13 cellular contexts compared by ENCODE assay signal in genomic region chr3:123143669-123144411, GRCh38. TPM values are rescaled to one million over a fixed set of nuclear protein-coding genes. Genes with fewer than 3 reads are reported as not detected.
DNase-seq lines count a peak whose midpoint lies in the region; ATAC-seq and TF ChIP-seq lines count a peak whose summit lies in the region.
"Had no signal": no experiment of that assay in that cellular context is flagged by ENCODE, and none has a peak within 500 bp of the region (broad histone marks: within the 10 kb centered on the region; RNA-seq: fewer than 3 reads in every experiment).

No MANE protein-coding gene starts in this region.

- in situ Hi-C loops in GM13976 (cut with MboI; ENCODE audit: low sequenced_read_pairs, unreplicated experiment), result no loop called here

- ATAC-seq in foreskin keratinocyte (peak; percentile 11), HG03025 (IDR thresholded peaks at IDR 0.05; ENCODE audit: low FRiP score, unreplicated experiment) (no peak)

- BruUV-seq in MCF 10A (replicated peaks; lab: Mats Ljungman, UMichigan), result no TSS peak

- intact Hi-C loops in MCF 10A (cut with micrococcal nuclease), result no loop called here

- H3K4me1 ChIP-seq in foreskin keratinocyte, result no peaks in the 10 kb centered on the region
- H3K4me1 ChIP-seq: heart left ventricle had no signal

- no peak overlapping the region for H3K4me3 Mint-ChIP-seq in MCF 10A (ENCODE audit: unreplicated experiment)
- H3K4me3 Mint-ChIP-seq: activated CD4-positive, alpha-beta memory T cell treated with anti-CD3 and anti-CD28 coated beads for 36 hours had no signal

- POLR2A ChIA-PET in MCF 10A (lab: Yijun Ruan, JAX), result no interaction called here

- DNase-seq in HCEC 1CT (peak; percentile 8), NCI-H226 (peak; percentile 29), foreskin keratinocyte (no peak), putamen (ENCODE audit: low spot score) (peak; percentile 72), MCF 10A (ENCODE audit: unreplicated experiment) (no peak), GM13976 (ENCODE audit: low spot score) (no peak), NCI-H82 treated with DMSO at 0.1 percent for 48 hours (lab: John Stamatoyannopoulos, UW; ENCODE audit: unreplicated experiment) (no peak)
- DNase-seq: activated CD4-positive, alpha-beta memory T cell treated with anti-CD3 and anti-CD28 coated beads for 36 hours; GDM1; heart left ventricle had no signal

- H3K27ac Mint-ChIP-seq in MCF 10A (ENCODE audit: low read depth, unreplicated experiment), result no peak overlapping the region
- H3K27ac Mint-ChIP-seq: activated CD4-positive, alpha-beta memory T cell treated with anti-CD3 and anti-CD28 coated beads for 36 hours had no signal

- peaks cover 56% of the 10 kb centered on the region for H3K36me3 Mint-ChIP-seq in MCF 10A (ENCODE audit: insufficient read depth, unreplicated experiment)

- H3K4me1 Mint-ChIP-seq in MCF 10A (ENCODE audit: insufficient read depth, unreplicated experiment), result no peaks in the 10 kb centered on the region

- no peaks in the 10 kb centered on the region for H3K9me3 Mint-ChIP-seq in MCF 10A (ENCODE audit: unreplicated experiment)
- H3K9me3 Mint-ChIP-seq: activated CD4-positive, alpha-beta memory T cell treated with anti-CD3 and anti-CD28 coated beads for 36 hours had no signal

- H3K27me3 Mint-ChIP-seq in MCF 10A (ENCODE audit: insufficient read depth, unreplicated experiment), result no peaks in the 10 kb centered on the region
- H3K27me3 Mint-ChIP-seq: activated CD4-positive, alpha-beta memory T cell treated with anti-CD3 and anti-CD28 coated beads for 36 hours had no signal

- H3K27me3 ChIP-seq in foreskin keratinocyte, result no peaks in the 10 kb centered on the region
- H3K27me3 ChIP-seq: cardiac muscle cell, heart left ventricle had no signal

- H3K27ac ChIP-seq in foreskin keratinocyte, result no peak overlapping the region
- H3K27ac ChIP-seq: cardiac muscle cell, heart left ventricle, KMS-11 had no signal

- TF ChIP-seq CTCF in foreskin keratinocyte (conservative IDR thresholded peaks at IDR 0.05) (no peak), MCF 10A (IDR thresholded peaks at IDR 0.05; ENCODE audit: unreplicated experiment) (no peak), GM13976 (IDR thresholded peaks at IDR 0.05; ENCODE audit: borderline replicate concordance, control extremely low read depth, extremely low read depth, insufficient read depth, missing control alignments) (no peak)

- CTCF ChIA-PET in MCF 10A (lab: Yijun Ruan, JAX), result no interaction called here

RNA-seq across cellular contexts. Expression of gene SEC22A, which starts 57.9 kb away (rescaled TPM):
- 19.1 and 22.1 TPM in 2 replicates for total RNA-seq in foreskin keratinocyte
- polyA plus RNA-seq in foreskin keratinocyte, result 16.8 and 17.2 TPM in 2 replicates
- 16.2 and 16.5 TPM in 2 replicates for total RNA-seq in MCF 10A (2022)

Comparison
In these comparisons a context has a peak if more than half of its experiments do, and no peak if none do; other contexts are left out.
1. DNase-seq: peak in HCEC 1CT (single experiment), NCI-H226 (single experiment) and putamen (single experiment); none in foreskin keratinocyte (0 of 2), MCF 10A (single experiment), GM13976 (single experiment) and NCI-H82 treated with DMSO at 0.1 percent for 48 hours (single experiment).